In genomic region chr3:18124501-18124900, GRCh38 we compare ENCODE assay signal across 15 cellular contexts.
DNase-seq lines count a peak whose midpoint lies in the region; ATAC-seq and TF ChIP-seq lines count a peak whose summit lies in the region.
"Had no signal": no experiment of that assay in that cellular context is flagged by ENCODE, and none has a peak within 500 bp of the region (broad histone marks: within the 10 kb centered on the region; RNA-seq: fewer than 3 reads in every experiment).

No MANE protein-coding gene starts in this region.

- CTCF ChIA-PET in RWPE1 (lab: Yijun Ruan, JAX): interaction anchor here (0.6 kb wide), 1 partner anchor 28 kb away, joined by 3 read pairs; no protein-coding TSS in a partner anchor

- no peak overlapping the region for H3K4me3 ChIP-seq in AG10803 (ENCODE audit: low read length)
- H3K4me3 ChIP-seq: heart right ventricle, mucosa of descending colon had no signal

- H3K27me3 Mint-ChIP-seq in HFFc6 (ENCODE audit: insufficient read depth): no peaks in the 10 kb centered on the region; the same call in 1 of the 2 replicates
- peaks cover 6% of the 10 kb centered on the region for H3K27me3 Mint-ChIP-seq in activated T-cell treated with anti-CD3 and anti-CD28 coated beads, Interleukin-2, amount 50 U/mL, for 72 hours (ENCODE audit: low read depth)
- H3K27me3 Mint-ChIP-seq: central memory CD8-positive, alpha-beta T cell had no signal

- peaks cover 57% of the 10 kb centered on the region for H3K4me1 Mint-ChIP-seq in HFFc6 (ENCODE audit: low read depth)
- H3K4me1 Mint-ChIP-seq in activated T-cell treated with anti-CD3 and anti-CD28 coated beads, Interleukin-2, amount 50 U/mL, for 72 hours (ENCODE audit: low read depth): no peaks in the 10 kb centered on the region
- H3K4me1 Mint-ChIP-seq: central memory CD8-positive, alpha-beta T cell had no signal

- no peak overlapping the region for H3K27ac Mint-ChIP-seq in HFFc6
- no peak overlapping the region for H3K27ac Mint-ChIP-seq in activated T-cell treated with anti-CD3 and anti-CD28 coated beads, Interleukin-2, amount 50 U/mL, for 72 hours
- H3K27ac Mint-ChIP-seq: T-helper 17 cell had no signal

- DNase-seq in AG10803 (ENCODE audit: low read depth) (peak; percentile 82), HFFc6 (peak; percentile 75), RWPE1 (ENCODE audit: low spot score) (peak; percentile 26), fibroblast of the conjunctiva (ENCODE audit: low read depth) (peak; percentile 6)
- DNase-seq in activated T-cell treated with anti-CD3 and anti-CD28 coated beads, Interleukin-2, amount 50 U/mL, for 72 hours: no peak
- no peak for DNase-seq in activated CD4-positive, CD25-positive, alpha-beta regulatory T cell treated with anti-CD3 and anti-CD28 coated beads, Interleukin-2, amount 50 U/mL, for 72 hours
- DNase-seq: activated T-cell treated with anti-CD3 and anti-CD28 coated beads for 4 hours, DND-41, heart right ventricle, mucosa of descending colon, NCI-H526, T-helper 17 cell had no signal

- no peaks in the 10 kb centered on the region for H3K9me3 Mint-ChIP-seq in HFFc6
- no peaks in the 10 kb centered on the region for H3K9me3 Mint-ChIP-seq in activated T-cell treated with anti-CD3 and anti-CD28 coated beads, Interleukin-2, amount 50 U/mL, for 72 hours
- H3K9me3 Mint-ChIP-seq: central memory CD8-positive, alpha-beta T cell had no signal

- H3K27ac ChIP-seq in RWPE1: no peak overlapping the region
- H3K27ac ChIP-seq: heart right ventricle had no signal

- peaks cover 4% of the 10 kb centered on the region; the same call in 1 of the 2 replicates for H3K36me3 Mint-ChIP-seq in HFFc6 (ENCODE audit: low read depth)
- no peaks in the 10 kb centered on the region for H3K36me3 Mint-ChIP-seq in activated T-cell treated with anti-CD3 and anti-CD28 coated beads, Interleukin-2, amount 50 U/mL, for 72 hours (ENCODE audit: insufficient read depth in 2 of 2)

- no peak overlapping the region for H3K4me3 Mint-ChIP-seq in HFFc6
- no peak overlapping the region for H3K4me3 Mint-ChIP-seq in activated T-cell treated with anti-CD3 and anti-CD28 coated beads, Interleukin-2, amount 50 U/mL, for 72 hours
- H3K4me3 Mint-ChIP-seq: central memory CD8-positive, alpha-beta T cell; T-helper 17 cell had no signal

- TF ChIP-seq CTCF in AG10803 (conservative IDR thresholded peaks at IDR 0.05; ENCODE audit: low read length): no peak
- no peak for TF ChIP-seq CTCF in HFFc6 (IDR thresholded peaks at IDR 0.05)
- TF ChIP-seq CTCF in RWPE1 (conservative IDR thresholded peaks at IDR 0.05; ENCODE audit: low read depth): no peak

- POLR2A ChIA-PET in RWPE1 (lab: Yijun Ruan, JAX; ENCODE audit: low non-redundant PET): no interaction called here

- no peak for ATAC-seq in activated T-cell treated with anti-CD3 and anti-CD28 coated beads, Interleukin-2, amount 50 U/mL, for 72 hours (replicated peaks in 1 of 2)
- ATAC-seq in GM18502 (IDR thresholded peaks at IDR 0.05; ENCODE audit: poor library complexity, unreplicated experiment) (no peak), GM21360 (IDR thresholded peaks at IDR 0.05; ENCODE audit: unreplicated experiment) (no peak)
- ATAC-seq: heart right ventricle, mucosa of descending colon, T-helper 17 cell had no signal

Comparison
In these comparisons a context has a peak if more than half of its experiments do, and no peak if none do; other contexts are left out.
1. DNase-seq: peak in AG10803 (single experiment), HFFc6 (single experiment), RWPE1 (single experiment) and fibroblast of the conjunctiva (single experiment); none in activated T-cell treated with anti-CD3 and anti-CD28 coated beads, Interleukin-2, amount 50 U/mL, for 72 hours (0 of 2) and activated CD4-positive, CD25-positive, alpha-beta regulatory T cell treated with anti-CD3 and anti-CD28 coated beads, Interleukin-2, amount 50 U/mL, for 72 hours (single experiment).